Comparison of ENCODE assay signal across 24 cellular contexts in the genomic region with DNA sequence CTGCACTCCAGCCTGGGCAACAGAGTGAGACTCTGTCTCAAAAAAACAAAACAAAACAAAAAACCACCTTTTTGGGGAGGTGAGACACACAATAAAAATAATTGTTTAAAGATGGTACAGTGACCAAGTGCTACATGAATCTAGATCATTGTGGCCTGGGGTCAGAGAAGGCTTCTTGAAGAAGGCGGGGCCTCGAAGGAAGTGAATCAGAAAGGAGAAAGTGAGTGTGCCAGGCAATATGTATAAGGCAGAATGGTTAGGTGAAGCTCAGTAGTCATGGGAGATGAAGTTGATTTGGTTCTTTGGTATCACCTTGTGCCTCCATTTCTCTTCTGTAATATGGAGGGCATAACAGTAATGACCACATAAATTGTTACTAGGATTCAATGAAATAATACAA. TPM values are rescaled to one million over a fixed set of nuclear protein-coding genes. Genes with fewer than 3 reads are reported as not detected.
DNase-seq lines count a peak whose midpoint lies in the region; ATAC-seq, FAIRE-seq and TF ChIP-seq lines count a peak whose summit lies in the region.
"Had no signal": no experiment of that assay in that cellular context is flagged by ENCODE, and none has a peak within 500 bp of the region (broad histone marks: within the 10 kb centered on the region; RNA-seq: fewer than 3 reads in every experiment).

No MANE protein-coding gene starts in this region.

- no peaks in the 10 kb centered on the region for H3K27me3 ChIP-seq in PC-3 (ENCODE audit: low read length)
- H3K27me3 ChIP-seq in bronchial epithelial cell (ENCODE audit: control insufficient read depth, insufficient read depth, low read length): no peaks in the 10 kb centered on the region
- H3K27me3 ChIP-seq: pancreas, sigmoid colon, vagina had no signal

- intact Hi-C loops in PC-3 (cut with micrococcal nuclease): no loop called here

- H3F3A ChIP-seq in PC-3 (ENCODE audit: low read length, unreplicated experiment): no peaks in the 10 kb centered on the region

- H3K27ac Mint-ChIP-seq in activated naive CD4-positive, alpha-beta T cell treated with anti-CD3 and anti-CD28 coated beads, Interleukin-2, amount 50 U/mL, for 24 hours: peak overlapping the region; percentile 68
- H3K27ac Mint-ChIP-seq: dendritic cell treated with granulocyte-macrophage colony-stimulating factor and Interleukin-4, amounts not matched to agents 40 ng/mL and 50 ng/mL, for 4 days; T-helper 1 cell treated with Interleukin-12 subunit alpha and Interleukin-12 subunit beta and Interleukin-4 antibody, amounts not matched to agents 30 μg/mL and 1 μg/mL, for 36 hours; WTC11 had no signal

- no peaks in the 10 kb centered on the region for H3K9me3 ChIP-seq in PC-3 (ENCODE audit: low read length)
- H3K9me3 ChIP-seq: pancreas, sigmoid colon, thoracic aorta, vagina had no signal

- ATAC-seq in PC-3 (no peak), HG03159 (IDR thresholded peaks at IDR 0.05; ENCODE audit: unreplicated experiment) (no peak)
- ATAC-seq in stimulated activated naive CD8-positive, alpha-beta T cell treated with anti-CD3 and anti-CD28 coated beads, Interleukin-15, Interleukin-2, amounts not matched to agents 100 U/mL and 50 U/mL, for 24 hours: peak; percentile 76
- ATAC-seq: left cardiac atrium, pancreas, WTC11 had no signal

- FAIRE-seq in bronchial epithelial cell (lab: Jason Lieb, UNC): no peak
- FAIRE-seq: G401.6, H1, pancreas, RCC 7860 had no signal

- POLR2A ChIA-PET in PC-3 (lab: Charles Lee; ENCODE audit: unreplicated experiment): no interaction called here

- H3K27me3 Mint-ChIP-seq in activated naive CD4-positive, alpha-beta T cell treated with anti-CD3 and anti-CD28 coated beads, Interleukin-2, amount 50 U/mL, for 24 hours: no peaks in the 10 kb centered on the region
- H3K27me3 Mint-ChIP-seq: dendritic cell treated with granulocyte-macrophage colony-stimulating factor and Interleukin-4, amounts not matched to agents 40 ng/mL and 50 ng/mL, for 4 days had no signal

- peaks cover 19% of the 10 kb centered on the region for H3K4me1 ChIP-seq in PC-3 (ENCODE audit: insufficient read depth, low read length)
- H3K4me1 ChIP-seq: pancreas, sigmoid colon, vagina had no signal

- no peaks in the 10 kb centered on the region for H3K9me3 Mint-ChIP-seq in activated naive CD4-positive, alpha-beta T cell treated with anti-CD3 and anti-CD28 coated beads, Interleukin-2, amount 50 U/mL, for 24 hours
- H3K9me3 Mint-ChIP-seq: dendritic cell treated with granulocyte-macrophage colony-stimulating factor and Interleukin-4, amounts not matched to agents 40 ng/mL and 50 ng/mL, for 4 days; T-helper 1 cell treated with Interleukin-12 subunit alpha and Interleukin-12 subunit beta and Interleukin-4 antibody, amounts not matched to agents 30 μg/mL and 1 μg/mL, for 36 hours; WTC11 had no signal

- no peak overlapping the region for H2AFZ ChIP-seq in PC-3 (ENCODE audit: low read length)

- peaks cover 4% of the 10 kb centered on the region for H3K36me3 Mint-ChIP-seq in activated naive CD4-positive, alpha-beta T cell treated with anti-CD3 and anti-CD28 coated beads, Interleukin-2, amount 50 U/mL, for 24 hours
- H3K36me3 Mint-ChIP-seq: WTC11 had no signal

- H3K4me3 Mint-ChIP-seq in activated naive CD4-positive, alpha-beta T cell treated with anti-CD3 and anti-CD28 coated beads, Interleukin-2, amount 50 U/mL, for 24 hours: no peak overlapping the region
- H3K4me3 Mint-ChIP-seq: CD14-positive monocyte; dendritic cell treated with granulocyte-macrophage colony-stimulating factor and Interleukin-4, amounts not matched to agents 40 ng/mL and 50 ng/mL, for 4 days; nephron; T-helper 1 cell treated with Interleukin-12 subunit alpha and Interleukin-12 subunit beta and Interleukin-4 antibody, amounts not matched to agents 30 μg/mL and 1 μg/mL, for 36 hours; WTC11 had no signal

- H3K4me2 ChIP-seq in PC-3 (ENCODE audit: low read length): no peak overlapping the region

- no peak for DNase-seq in activated naive CD4-positive, alpha-beta T cell treated with anti-CD3 and anti-CD28 coated beads, Interleukin-2, amount 50 U/mL, for 16 hours
- DNase-seq in PC-3 (peak; percentile 20), bronchial epithelial cell (ENCODE audit: low read depth) (peak; percentile 19), retina (no peak)
- no peak for DNase-seq in stimulated activated naive CD8-positive, alpha-beta T cell treated with anti-CD3 and anti-CD28 coated beads, Interleukin-15, Interleukin-2, amounts not matched to agents 100 U/mL and 50 U/mL, for 24 hours
- DNase-seq: glutamatergic neuron, IMR-90, left cardiac atrium, NCI-H1417 treated with DMSO at 0.1 percent for 48 hours, NCI-H510A treated with DMSO at 0.1 percent for 48 hours, pancreas, sigmoid colon had no signal

- no peaks in the 10 kb centered on the region for H3K9me2 ChIP-seq in PC-3 (replicated peaks; ENCODE audit: low read length)

- CTCF ChIA-PET in PC-3 (lab: Charles Lee): no interaction called here

- no peak overlapping the region for H3K27ac ChIP-seq in PC-3 (ENCODE audit: low read length)
- H3K27ac ChIP-seq: pancreas, sigmoid colon, thoracic aorta, vagina had no signal

- H3K4me3 ChIP-seq in PC-3 (ENCODE audit: low read length) (no peak overlapping the region), bronchial epithelial cell (ENCODE audit: low read depth, low read length) (no peak overlapping the region)
- H3K4me3 ChIP-seq: pancreas, sigmoid colon, thoracic aorta, vagina had no signal

- H4K20me1 ChIP-seq in PC-3 (ENCODE audit: low read length): no peaks in the 10 kb centered on the region

- no peaks in the 10 kb centered on the region for H3K79me2 ChIP-seq in PC-3 (ENCODE audit: low read length)

- no TSS peak for BruUV-seq in PC-3 (replicated peaks; lab: Mats Ljungman, UMichigan)

- H3K9ac ChIP-seq in PC-3 (ENCODE audit: low read length): no peak overlapping the region

- TF ChIP-seq CTCF in PC-3 (conservative IDR thresholded peaks at IDR 0.05; ENCODE audit: low read depth, low read length) (no peak), bronchial epithelial cell (IDR thresholded peaks at IDR 0.05; ENCODE audit: insufficient read depth, low read length, severe bottlenecking) (no peak)

- H3K4me1 Mint-ChIP-seq in activated naive CD4-positive, alpha-beta T cell treated with anti-CD3 and anti-CD28 coated beads, Interleukin-2, amount 50 U/mL, for 24 hours: peaks cover 25% of the 10 kb centered on the region
- H3K4me1 Mint-ChIP-seq: WTC11 had no signal

- H3K36me3 ChIP-seq in PC-3 (ENCODE audit: low read depth, low read length) (no peaks in the 10 kb centered on the region), bronchial epithelial cell (ENCODE audit: control insufficient read depth, insufficient read depth, low read length) (no peaks in the 10 kb centered on the region)
- H3K36me3 ChIP-seq: pancreas, thoracic aorta, vagina had no signal

RNA-seq across cellular contexts. Expression of a gene that starts 58.9 kb away (rescaled TPM):
- total RNA-seq in PC-3 (2014; rRNA removed) (3.0 TPM in 2 replicates), bronchial epithelial cell (0.26 and 0.38 TPM in 2 replicates)

Comparison
In these comparisons a context has a peak if more than half of its experiments do, and no peak if none do; other contexts are left out.
1. DNase-seq: peak in PC-3 (single experiment) and bronchial epithelial cell (single experiment); none in activated naive CD4-positive, alpha-beta T cell treated with anti-CD3 and anti-CD28 coated beads, Interleukin-2, amount 50 U/mL, for 16 hours (single experiment), stimulated activated naive CD8-positive, alpha-beta T cell treated with anti-CD3 and anti-CD28 coated beads, Interleukin-15, Interleukin-2, amounts not matched to agents 100 U/mL and 50 U/mL, for 24 hours (single experiment) and retina (single experiment).